1 cellular context compared by ENCODE assay signal in the genomic region with DNA sequence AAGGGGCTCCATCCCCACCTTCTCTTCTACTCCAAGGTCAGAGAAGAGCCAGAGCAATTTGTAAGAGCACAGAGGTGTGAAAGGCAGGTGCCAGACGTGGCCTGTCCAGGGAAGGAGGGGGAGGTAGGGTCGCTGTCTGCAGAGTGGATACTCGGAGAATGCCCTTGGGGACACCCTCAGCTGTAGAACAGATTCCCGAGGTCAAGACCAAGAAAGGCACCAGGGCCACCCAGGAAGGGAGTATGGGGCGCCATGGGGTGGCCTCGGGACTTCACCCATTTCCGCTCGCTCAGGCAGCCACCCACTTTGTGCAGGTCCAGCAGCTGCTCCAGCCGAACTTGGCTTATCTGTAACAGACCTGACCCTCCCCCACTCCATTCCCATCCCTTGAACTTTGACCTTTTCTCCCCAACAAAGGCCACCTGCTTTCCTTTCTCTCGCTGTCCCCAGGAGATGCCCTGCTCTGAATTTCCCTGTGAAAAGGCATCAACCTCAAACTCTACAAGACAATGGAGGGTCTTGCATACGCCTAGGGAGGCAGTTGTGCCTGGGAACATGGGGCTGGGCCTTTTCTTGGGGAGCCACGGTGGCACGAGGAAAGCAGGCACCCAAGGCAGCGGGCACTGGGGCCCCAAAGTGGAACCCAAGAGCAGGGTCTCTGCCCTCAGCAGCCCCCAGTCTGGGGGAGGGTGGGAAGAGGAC.
TF ChIP-seq lines count a peak whose summit lies in the region.

No MANE protein-coding gene starts in this region.

TF ChIP-seq in HepG2, 621 proteins besides CTCF, POLR2A, EP300 and RAD21 (continued from another document and continues in another):
- TF ChIP-seq ZNF687 (CRISPR knock-in tag; IDR thresholded peaks at IDR 0.05) (peak; percentile 86), JDP2 (CRISPR knock-in tag; IDR thresholded peaks at IDR 0.05; ENCODE audit: borderline replicate concordance) (no peak), FOXO4 (CRISPR knock-in tag; conservative IDR thresholded peaks at IDR 0.05) (no peak), ZNF720 (CRISPR knock-in tag; IDR thresholded peaks at IDR 0.05) (no peak), WIZ (CRISPR knock-in tag; IDR thresholded peaks at IDR 0.05) (no peak), SP4 (CRISPR knock-in tag; IDR thresholded peaks at IDR 0.05) (no peak), ZIK1 (CRISPR knock-in tag; IDR thresholded peaks at IDR 0.05; ENCODE audit: borderline replicate concordance, low read depth) (no peak), KLF12 (CRISPR knock-in tag; IDR thresholded peaks at IDR 0.05; ENCODE audit: borderline replicate concordance) (no peak), SMC3 (IDR thresholded peaks at IDR 0.05; ENCODE audit: low read length) (no peak), ZNF552 (CRISPR knock-in tag; IDR thresholded peaks at IDR 0.05; ENCODE audit: borderline replicate concordance) (no peak), FOXM1 (CRISPR knock-in tag; IDR thresholded peaks at IDR 0.05) (no peak), MTF1 (CRISPR knock-in tag; IDR thresholded peaks at IDR 0.05) (no peak), ZHX2 (IDR thresholded peaks at IDR 0.05; ENCODE audit: low read depth) (no peak), ZHX2 (CRISPR knock-in tag; IDR thresholded peaks at IDR 0.05; ENCODE audit: borderline replicate concordance) (no peak), FOXK2 (IDR thresholded peaks at IDR 0.05) (no peak), NFE2 (CRISPR knock-in tag; IDR thresholded peaks at IDR 0.05) (no peak), ZNF747 (CRISPR knock-in tag; IDR thresholded peaks at IDR 0.05; ENCODE audit: borderline replicate concordance) (no peak), ZNF318 (CRISPR knock-in tag; IDR thresholded peaks at IDR 0.05) (no peak), MEIS2 (CRISPR knock-in tag; IDR thresholded peaks at IDR 0.05) (no peak), ZFY (CRISPR knock-in tag; IDR thresholded peaks at IDR 0.05) (peak; percentile 32; the same call in 1 of the 2 replicates), NFYC (CRISPR knock-in tag; IDR thresholded peaks at IDR 0.05) (no peak), ELF1 (CRISPR knock-in tag; IDR thresholded peaks at IDR 0.05) (no peak)
- TF ChIP-seq, protein P1, sequence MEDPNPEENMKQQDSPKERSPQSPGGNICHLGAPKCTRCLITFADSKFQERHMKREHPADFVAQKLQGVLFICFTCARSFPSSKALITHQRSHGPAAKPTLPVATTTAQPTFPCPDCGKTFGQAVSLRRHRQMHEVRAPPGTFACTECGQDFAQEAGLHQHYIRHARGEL (CRISPR knock-in tag; IDR thresholded peaks at IDR 0.05), result no peak
- TF ChIP-seq, protein P2, sequence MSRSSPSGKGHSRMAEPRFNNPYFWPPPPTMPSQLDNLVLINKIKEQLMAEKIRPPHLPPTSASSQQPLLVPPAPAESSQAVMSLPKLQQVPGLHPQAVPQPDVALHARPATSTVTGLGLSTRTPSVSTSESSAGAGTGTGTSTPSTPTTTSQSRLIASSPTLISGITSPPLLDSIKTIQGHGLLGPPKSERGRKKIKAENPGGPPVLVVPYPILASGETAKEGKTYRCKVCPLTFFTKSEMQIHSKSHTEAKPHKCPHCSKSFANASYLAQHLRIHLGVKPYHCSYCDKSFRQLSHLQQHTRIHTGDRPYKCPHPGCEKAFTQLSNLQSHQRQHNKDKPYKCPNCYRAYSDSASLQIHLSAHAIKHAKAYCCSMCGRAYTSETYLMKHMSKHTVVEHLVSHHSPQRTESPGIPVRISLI (CRISPR knock-in tag; IDR thresholded peaks at IDR 0.05; ENCODE audit: borderline replicate concordance), result no peak
- TF ChIP-seq, protein P3, sequence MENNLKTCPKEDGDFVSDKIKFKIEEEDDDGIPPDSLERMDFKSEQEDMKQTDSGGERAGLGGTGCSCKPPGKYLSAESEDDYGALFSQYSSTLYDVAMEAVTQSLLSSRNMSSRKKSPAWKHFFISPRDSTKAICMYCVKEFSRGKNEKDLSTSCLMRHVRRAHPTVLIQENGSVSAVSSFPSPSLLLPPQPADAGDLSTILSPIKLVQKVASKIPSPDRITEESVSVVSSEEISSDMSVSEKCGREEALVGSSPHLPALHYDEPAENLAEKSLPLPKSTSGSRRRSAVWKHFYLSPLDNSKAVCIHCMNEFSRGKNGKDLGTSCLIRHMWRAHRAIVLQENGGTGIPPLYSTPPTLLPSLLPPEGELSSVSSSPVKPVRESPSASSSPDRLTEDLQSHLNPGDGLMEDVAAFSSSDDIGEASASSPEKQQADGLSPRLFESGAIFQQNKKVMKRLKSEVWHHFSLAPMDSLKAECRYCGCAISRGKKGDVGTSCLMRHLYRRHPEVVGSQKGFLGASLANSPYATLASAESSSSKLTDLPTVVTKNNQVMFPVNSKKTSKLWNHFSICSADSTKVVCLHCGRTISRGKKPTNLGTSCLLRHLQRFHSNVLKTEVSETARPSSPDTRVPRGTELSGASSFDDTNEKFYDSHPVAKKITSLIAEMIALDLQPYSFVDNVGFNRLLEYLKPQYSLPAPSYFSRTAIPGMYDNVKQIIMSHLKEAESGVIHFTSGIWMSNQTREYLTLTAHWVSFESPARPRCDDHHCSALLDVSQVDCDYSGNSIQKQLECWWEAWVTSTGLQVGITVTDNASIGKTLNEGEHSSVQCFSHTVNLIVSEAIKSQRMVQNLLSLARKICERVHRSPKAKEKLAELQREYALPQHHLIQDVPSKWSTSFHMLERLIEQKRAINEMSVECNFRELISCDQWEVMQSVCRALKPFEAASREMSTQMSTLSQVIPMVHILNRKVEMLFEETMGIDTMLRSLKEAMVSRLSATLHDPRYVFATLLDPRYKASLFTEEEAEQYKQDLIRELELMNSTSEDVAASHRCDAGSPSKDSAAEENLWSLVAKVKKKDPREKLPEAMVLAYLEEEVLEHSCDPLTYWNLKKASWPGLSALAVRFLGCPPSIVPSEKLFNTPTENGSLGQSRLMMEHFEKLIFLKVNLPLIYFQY (CRISPR knock-in tag; IDR thresholded peaks at IDR 0.05; ENCODE audit: borderline replicate concordance), result no peak
